Comparison of ENCODE assay signal across 1 cellular context in genomic region chr20:24027229-24027628, GRCh38.
TF ChIP-seq lines count a peak whose summit lies in the region.

No MANE protein-coding gene starts in this region.

TF ChIP-seq in H1, 55 proteins besides CTCF, POLR2A, EP300 and RAD21:
- TF ChIP-seq JUN (IDR thresholded peaks at IDR 0.05; ENCODE audit: low read depth, low read length) (no peak), SP4 (IDR thresholded peaks at IDR 0.05; ENCODE audit: low read length) (no peak), KDM4A (IDR thresholded peaks at IDR 0.05; ENCODE audit: low read depth, low read length, severe bottlenecking) (no peak), RXRA (IDR thresholded peaks at IDR 0.05; ENCODE audit: insufficient read depth, low read depth, low read length) (no peak), BRCA1 (IDR thresholded peaks at IDR 0.05; ENCODE audit: low read depth, low read length) (no peak), RFX5 (IDR thresholded peaks at IDR 0.05; ENCODE audit: borderline replicate concordance, low read depth, low read length) (no peak), CREB1 (IDR thresholded peaks at IDR 0.05) (no peak), KDM1A (IDR thresholded peaks at IDR 0.05; ENCODE audit: borderline replicate concordance, low read length) (no peak), PHF8 (conservative IDR thresholded peaks at IDR 0.05; ENCODE audit: low read depth, low read length) (no peak)
